8 cellular contexts compared by ENCODE assay signal in the genomic region with DNA sequence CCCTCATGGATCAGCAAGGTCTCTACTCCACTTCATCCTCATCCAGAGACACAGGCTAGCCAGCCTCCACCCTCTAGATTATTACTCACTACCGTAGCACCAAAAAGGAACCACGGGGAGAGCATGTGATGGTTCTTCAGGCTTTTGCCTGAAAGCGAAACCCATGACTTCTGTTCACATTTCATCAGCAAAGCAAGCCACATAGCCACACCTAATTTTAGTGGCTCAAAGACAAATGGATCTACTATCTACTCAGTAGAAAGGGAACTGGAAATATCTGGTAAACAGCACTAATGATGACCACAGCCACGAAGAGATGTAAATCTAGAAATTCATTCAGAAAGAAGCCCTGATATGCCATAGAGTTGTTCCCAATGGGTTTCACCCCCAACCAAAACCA. TPM values are rescaled to one million over a fixed set of nuclear protein-coding genes. Genes with fewer than 3 reads are reported as not detected.
DNase-seq lines count a peak whose midpoint lies in the region; ATAC-seq, FAIRE-seq and TF ChIP-seq lines count a peak whose summit lies in the region.

No MANE protein-coding gene starts in this region.

- no peaks in the 10 kb centered on the region; the same call in 1 of the 2 replicates for H3K9me3 Mint-ChIP-seq in HFFc6
- no peaks in the 10 kb centered on the region for H3K9me3 Mint-ChIP-seq in activated T-cell treated with anti-CD3 and anti-CD28 coated beads, Interleukin-2, amount 50 U/mL, for 72 hours

- H3K36me3 Mint-ChIP-seq in HFFc6 (ENCODE audit: low read depth), result peaks cover 5% of the 10 kb centered on the region
- peaks cover 6 to 8% of the 10 kb centered on the region in 2 donors for H3K36me3 Mint-ChIP-seq in activated T-cell treated with anti-CD3 and anti-CD28 coated beads, Interleukin-2, amount 50 U/mL, for 72 hours (ENCODE audit: insufficient read depth in 2 of 2)

- ATAC-seq in activated T-cell treated with anti-CD3 and anti-CD28 coated beads, Interleukin-2, amount 50 U/mL, for 72 hours (replicated peaks in 1 of 2), result peak; percentile 72 to 77

- no peak for FAIRE-seq in H54 (lab: Jason Lieb, UNC)

- peaks cover 61% of the 10 kb centered on the region for H3K4me1 Mint-ChIP-seq in HFFc6 (ENCODE audit: low read depth)
- peaks cover 93% of the 10 kb centered on the region for H3K4me1 Mint-ChIP-seq in activated T-cell treated with anti-CD3 and anti-CD28 coated beads, Interleukin-2, amount 50 U/mL, for 72 hours (ENCODE audit: low read depth)

- TF ChIP-seq CTCF in GM13977 (IDR thresholded peaks at IDR 0.05; ENCODE audit: extremely low read depth, insufficient read depth, missing control alignments), result no peak
- TF ChIP-seq CTCF in HFFc6 (IDR thresholded peaks at IDR 0.05), result no peak

- DNase-seq in GM13977 (ENCODE audit: low spot score) (peak; percentile 81), HFFc6 (no peak), MV-4-11 (lab: John Stamatoyannopoulos, UW) (peak; percentile 99), midbrain (lab: John Stamatoyannopoulos, UW) (peak; percentile 43), H54 (ENCODE audit: insufficient read length, low spot score) (no peak), GF-D8 (lab: John Stamatoyannopoulos, UW) (no peak), COLO668 (lab: John Stamatoyannopoulos, UW; ENCODE audit: unreplicated experiment) (no peak)
- DNase-seq in activated T-cell treated with anti-CD3 and anti-CD28 coated beads, Interleukin-2, amount 50 U/mL, for 72 hours, result peak; percentile 76 to 78

- H3K27me3 Mint-ChIP-seq in HFFc6 (ENCODE audit: insufficient read depth), result no peaks in the 10 kb centered on the region
- H3K27me3 Mint-ChIP-seq in activated T-cell treated with anti-CD3 and anti-CD28 coated beads, Interleukin-2, amount 50 U/mL, for 72 hours (ENCODE audit: low read depth), result no peaks in the 10 kb centered on the region

- in situ Hi-C loops in GM13977 (cut with MboI; ENCODE audit: low pct_unique_long_range_greater_than_20kb, low sequenced_read_pairs, unreplicated experiment), result no loop called here

- H3K27ac Mint-ChIP-seq in HFFc6, result peak overlapping the region; percentile 7; the same call in 1 of the 2 replicates
- H3K27ac Mint-ChIP-seq in activated T-cell treated with anti-CD3 and anti-CD28 coated beads, Interleukin-2, amount 50 U/mL, for 72 hours, result peak overlapping the region; percentile 95

- no peak overlapping the region; the same call in 1 of the 2 replicates for H3K4me3 Mint-ChIP-seq in HFFc6
- peak overlapping the region; percentile 56 to 63 for H3K4me3 Mint-ChIP-seq in activated T-cell treated with anti-CD3 and anti-CD28 coated beads, Interleukin-2, amount 50 U/mL, for 72 hours

- TF ChIP-seq POLR2A in H54 (IDR thresholded peaks at IDR 0.05; ENCODE audit: low read depth, low read length), result no peak

RNA-seq across cellular contexts. Expression of a gene that starts 51.4 kb away (rescaled TPM):
- 1 to 10 TPM; 4.6 to 6.2 (median 5.4) TPM for total RNA-seq in HFFc6 (2021; fragmentation: NEBNext Ultra II Directional; extraction: Animal tissue kit (Norgen Biotek cat#: 25700))
- 10 to 100 TPM; 11.3 to 13.8 TPM for total RNA-seq in activated T-cell treated with anti-CD3 and anti-CD28 coated beads, Interleukin-2, amount 50 U/mL, for 72 hours

Comparison
In these comparisons a context has a peak if more than half of its experiments do, and no peak if none do; other contexts are left out.
1. DNase-seq: peak in GM13977 (single experiment), MV-4-11 (single experiment), activated T-cell treated with anti-CD3 and anti-CD28 coated beads, Interleukin-2, amount 50 U/mL, for 72 hours (2 of 2) and midbrain (single experiment); none in HFFc6 (single experiment), H54 (single experiment), GF-D8 (single experiment) and COLO668 (single experiment).